8 cellular contexts compared by ENCODE assay signal in the genomic region with DNA sequence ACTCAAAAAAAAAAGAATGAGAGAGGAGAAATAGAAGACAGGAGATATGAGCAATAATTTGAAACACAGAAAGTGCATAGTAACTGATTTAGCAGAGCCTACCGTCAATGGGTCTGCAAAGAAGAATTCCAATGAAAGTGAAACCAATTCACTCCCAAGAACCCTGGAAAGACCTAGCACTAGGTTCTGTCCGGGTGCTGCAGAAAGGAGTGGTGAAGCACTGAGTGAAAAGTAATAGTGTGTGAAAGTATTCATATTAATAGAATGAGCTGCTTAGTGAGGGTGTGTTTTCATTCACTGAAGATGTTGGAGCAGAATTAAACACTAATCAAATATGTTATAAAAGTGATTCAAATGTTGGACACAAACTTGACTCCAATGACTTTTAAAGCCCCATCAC. TPM values are rescaled to one million over a fixed set of nuclear protein-coding genes. Genes with fewer than 3 reads are reported as not detected.
DNase-seq lines count a peak whose midpoint lies in the region; ATAC-seq and TF ChIP-seq lines count a peak whose summit lies in the region.

No MANE protein-coding gene starts in this region.

- TF ChIP-seq CTCF in KMS-11 (conservative IDR thresholded peaks at IDR 0.05; ENCODE audit: low read depth, low read length): no peak
- no peak for TF ChIP-seq CTCF in mucosa of descending colon (IDR thresholded peaks at IDR 0.05)

- H3K79me2 ChIP-seq in ACC112 (ENCODE audit: control insufficient read depth, insufficient read depth, low read length, unreplicated experiment) (no peaks in the 10 kb centered on the region), KMS-11 (ENCODE audit: insufficient read depth, low read depth) (no peaks in the 10 kb centered on the region)

- H2AFZ ChIP-seq in ACC112 (ENCODE audit: low read length, unreplicated experiment) (peak overlapping the region; percentile 34), KMS-11 (ENCODE audit: low read depth) (peak overlapping the region; percentile 75)

- intact Hi-C loops in mucosa of descending colon (cut with DNase I, micrococcal nuclease): no loop called here

- no peak overlapping the region for H3K27ac ChIP-seq in ACC112 (ENCODE audit: low read depth, low read length)
- peak overlapping the region; percentile 97; the same call in 1 of the 2 replicates for H3K27ac ChIP-seq in KMS-11

- no peak overlapping the region for H3K9ac ChIP-seq in KMS-11

- no peaks in the 10 kb centered on the region for H3K36me3 ChIP-seq in ACC112 (ENCODE audit: insufficient read depth, low read length)
- no peaks in the 10 kb centered on the region for H3K36me3 ChIP-seq in KMS-11 (ENCODE audit: insufficient read depth)
- H3K36me3 ChIP-seq in mucosa of descending colon (ENCODE audit: low read depth): no peaks in the 10 kb centered on the region

- DNase-seq in left lobe of liver (ENCODE audit: low spot score) (no peak), cerebellum (ENCODE audit: low spot score) (no peak), NAMALWA (ENCODE audit: low spot score) (no peak), NOMO-1 treated with dmso at 0.1 percent for 144 hours (lab: John Stamatoyannopoulos, UW; ENCODE audit: unreplicated experiment) (no peak), mucosa of descending colon (no peak)

- H3K4me2 ChIP-seq in KMS-11: peak overlapping the region; percentile 87; the same call in 1 of the 2 replicates

- H3K27me3 ChIP-seq in ACC112 (ENCODE audit: insufficient read depth, low read length) (no peaks in the 10 kb centered on the region), KMS-11 (ENCODE audit: insufficient read depth, low read depth) (no peaks in the 10 kb centered on the region)

- ATAC-seq in GM21381 (IDR thresholded peaks at IDR 0.05; ENCODE audit: unreplicated experiment): peak; percentile 12
- peak; percentile 11 for ATAC-seq in left lobe of liver
- no peak for ATAC-seq in mucosa of descending colon

- H3K4me3 ChIP-seq in ACC112 (ENCODE audit: low read depth, low read length) (peak overlapping the region; percentile 88; the same call in 1 of the 2 replicates), KMS-11 (IDR thresholded peaks at IDR 0.05; ENCODE audit: insufficient read depth, low read depth, low read length) (no peak overlapping the region), mucosa of descending colon (no peak overlapping the region)

- H3K4me1 ChIP-seq in ACC112 (ENCODE audit: control insufficient read depth, insufficient read depth, low read length, unreplicated experiment): peaks cover 3% of the 10 kb centered on the region
- H3K4me1 ChIP-seq in KMS-11 (ENCODE audit: low read depth, poor library complexity, severe bottlenecking): peaks cover 52% of the 10 kb centered on the region
- no peaks in the 10 kb centered on the region for H3K4me1 ChIP-seq in mucosa of descending colon (ENCODE audit: low read depth)

- no peaks in the 10 kb centered on the region for H4K20me1 ChIP-seq in KMS-11 (ENCODE audit: insufficient read depth)

- H3K9me3 ChIP-seq in mucosa of descending colon: no peaks in the 10 kb centered on the region

RNA-seq across cellular contexts. Expression of gene SLC30A5, which starts 51.3 kb away (rescaled TPM):
- total RNA-seq in left lobe of liver (24.7 TPM), cerebellum (43.8 TPM), mucosa of descending colon (10 to 100 TPM; 43.5 to 49.5 (median 46.7) TPM)
